Comparison of ENCODE assay signal across 6 cellular contexts in genomic region chr1:42736152-42736551, GRCh38. TPM values are rescaled to one million over a fixed set of nuclear protein-coding genes. Genes with fewer than 3 reads are reported as not detected.
DNase-seq lines count a peak whose midpoint lies in the region; ATAC-seq, FAIRE-seq and TF ChIP-seq lines count a peak whose summit lies in the region.

No MANE protein-coding gene starts in this region.

- peak in 1 of 2 donors; percentile 52 for TF ChIP-seq CTCF in fibroblast of lung (conservative IDR thresholded peaks at IDR 0.05 in 1 of 2, IDR thresholded peaks at IDR 0.05 in 1 of 2; ENCODE audit: low read depth in 1 of 2, low read length in 2 of 2)

- H3K4me1 ChIP-seq in BLaER1 treated with 17β-estradiol and CSF1 and Interleukin-3, amounts not matched to agents 10 nM and 100 nM, result peaks cover 37 to 61% (median 51%) of the 10 kb centered on the region in 10 experiments
- no peaks in the 10 kb centered on the region for H3K4me1 ChIP-seq in fibroblast of lung (ENCODE audit: control insufficient read depth, extremely low read depth, insufficient read depth, low read length)

- no peak overlapping the region for H3K4me3 ChIP-seq in BLaER1 treated with 17β-estradiol and CSF1 and Interleukin-3, amounts not matched to agents 10 nM and 100 nM
- H3K4me3 ChIP-seq in fibroblast of lung (replicated peaks in 1 of 4; ENCODE audit: control extremely low read depth in 1 of 4, insufficient read depth in 1 of 4, low read depth in 3 of 4, low read length in 4 of 4), result no peak overlapping the region

- no peaks in the 10 kb centered on the region for H3K36me3 ChIP-seq in BLaER1 treated with 17β-estradiol and CSF1 and Interleukin-3, amounts not matched to agents 10 nM and 100 nM
- no peaks in the 10 kb centered on the region for H3K36me3 ChIP-seq in fibroblast of lung (ENCODE audit: control insufficient read depth, insufficient read depth, low read length)

- H4K20me1 ChIP-seq in BLaER1 treated with 17β-estradiol and CSF1 and Interleukin-3, amounts not matched to agents 10 nM and 100 nM, result peaks cover 0 to 6% (median 0%) of the 10 kb centered on the region in 11 experiments; a peak in 1 of 22 replicates
- no peaks in the 10 kb centered on the region for H4K20me1 ChIP-seq in fibroblast of lung (ENCODE audit: control insufficient read depth, extremely low read depth, insufficient read depth, low read length)

- H3K4me2 ChIP-seq in BLaER1 treated with 17β-estradiol and CSF1 and Interleukin-3, amounts not matched to agents 10 nM and 100 nM, result peak overlapping the region; percentile 74 to 92 (median 79)
- no peak overlapping the region for H3K4me2 ChIP-seq in fibroblast of lung (ENCODE audit: extremely low read depth, insufficient read depth, low read length)

- ATAC-seq in GM18511 (IDR thresholded peaks at IDR 0.05; ENCODE audit: unreplicated experiment), result no peak

- DNase-seq in Kasumi-1 (lab: John Stamatoyannopoulos, UW), result peak; percentile 25 to 48
- peak in 1 of 2 donors; percentile 20 for DNase-seq in fibroblast of lung (ENCODE audit: low read depth in 2 of 2)
- no peak for DNase-seq in GM19238 (ENCODE audit: insufficient read length, low spot score)
- DNase-seq in HTR-8/SVneo (ENCODE audit: insufficient read length, low spot score), result no peak

- FAIRE-seq in HTR-8/SVneo (lab: Jason Lieb, UNC), result no peak

- no peaks in the 10 kb centered on the region for H3K79me2 ChIP-seq in fibroblast of lung (ENCODE audit: control insufficient read depth, insufficient read depth, low read length)

- H3K9ac ChIP-seq in BLaER1 treated with 17β-estradiol and CSF1 and Interleukin-3, amounts not matched to agents 10 nM and 100 nM, result peak overlapping the region in 3 of 11 experiments; percentile 11 to 43 (median 34); a peak in 4 of 22 replicates
- no peak overlapping the region for H3K9ac ChIP-seq in fibroblast of lung (ENCODE audit: insufficient read depth, low read length)

- no peaks in the 10 kb centered on the region for H3K27me3 ChIP-seq in BLaER1 treated with 17β-estradiol and CSF1 and Interleukin-3, amounts not matched to agents 10 nM and 100 nM
- no peaks in the 10 kb centered on the region for H3K27me3 ChIP-seq in fibroblast of lung (ENCODE audit: control insufficient read depth, insufficient read depth, low read length)

- peak overlapping the region in 9 of 11 experiments; percentile 14 to 75 (median 64); a peak in 17 of 22 replicates for H3K27ac ChIP-seq in BLaER1 treated with 17β-estradiol and CSF1 and Interleukin-3, amounts not matched to agents 10 nM and 100 nM
- H3K27ac ChIP-seq in fibroblast of lung (ENCODE audit: insufficient read depth, low read length), result no peak overlapping the region

- H2AFZ ChIP-seq in fibroblast of lung (ENCODE audit: low read length), result peak overlapping the region; percentile 55

- no peaks in the 10 kb centered on the region for H3K9me3 ChIP-seq in BLaER1 treated with 17β-estradiol and CSF1 and Interleukin-3, amounts not matched to agents 10 nM and 100 nM (replicated peaks in 1 of 11)
- H3K9me3 ChIP-seq in fibroblast of lung (ENCODE audit: control insufficient read depth, insufficient read depth, low read depth, low read length), result no peaks in the 10 kb centered on the region

RNA-seq across cellular contexts. Expression of gene CLDN19, which starts 3.9 kb away (rescaled TPM):
- not detected in 2 replicates for total RNA-seq in fibroblast of lung
- not detected in 2 replicates for polyA plus RNA-seq in fibroblast of lung
- polyA plus RNA-seq in fibroblast of lung (2012), result not detected in 2 replicates
- polyA minus RNA-seq in fibroblast of lung (ENCODE audit: low replicate concordance), result not detected in 2 replicates

RNA-seq across cellular contexts. Expression of gene P3H1, which starts 30.7 kb away (rescaled TPM):
- total RNA-seq in fibroblast of lung, result 56.8 and 68.5 TPM in 2 replicates
- polyA plus RNA-seq in fibroblast of lung, result 87.6 and 108 TPM in 2 replicates
- 73.6 and 85.4 TPM in 2 replicates for polyA plus RNA-seq in fibroblast of lung (2012)
- polyA minus RNA-seq in fibroblast of lung (ENCODE audit: low replicate concordance), result 176 and 246 TPM in 2 replicates

RNA-seq across cellular contexts. Expression of gene C1orf50, which starts 30.9 kb away (rescaled TPM):
- total RNA-seq in fibroblast of lung, result 4.4 and 5.9 TPM in 2 replicates
- 7.8 and 9.5 TPM in 2 replicates for polyA plus RNA-seq in fibroblast of lung
- polyA plus RNA-seq in fibroblast of lung (2012), result 2.9 and 3.0 TPM in 2 replicates
- 1.4 and 1.9 TPM in 2 replicates for polyA minus RNA-seq in fibroblast of lung (ENCODE audit: low replicate concordance)

RNA-seq across cellular contexts. Expression of gene TMEM269, which starts 48.6 kb away (rescaled TPM):
- 0.17 TPM in 1 of 2 replicates, not detected in the other for total RNA-seq in fibroblast of lung
- polyA plus RNA-seq in fibroblast of lung, result 0.06 and 0.10 TPM in 2 replicates
- polyA plus RNA-seq in fibroblast of lung (2012), result 0.03 TPM in 1 of 2 replicates, not detected in the other
- polyA minus RNA-seq in fibroblast of lung (ENCODE audit: low replicate concordance), result not detected in 2 replicates

RNA-seq across cellular contexts. Expression of gene YBX1, which starts 53.9 kb away (rescaled TPM):
- total RNA-seq in fibroblast of lung, result 500 and 795 TPM in 2 replicates
- polyA plus RNA-seq in fibroblast of lung, result 799 and 1,134 TPM in 2 replicates
- 825 and 1,082 TPM in 2 replicates for polyA plus RNA-seq in fibroblast of lung (2012)
- 145 and 159 TPM in 2 replicates for polyA minus RNA-seq in fibroblast of lung (ENCODE audit: low replicate concordance)

Comparison
In these comparisons a context has a peak if more than half of its experiments do, and no peak if none do; other contexts are left out.
1. DNase-seq: peak in Kasumi-1 (2 of 2); none in GM19238 (single experiment) and HTR-8/SVneo (single experiment).